1 cellular context compared by ENCODE assay signal in the genomic region with DNA sequence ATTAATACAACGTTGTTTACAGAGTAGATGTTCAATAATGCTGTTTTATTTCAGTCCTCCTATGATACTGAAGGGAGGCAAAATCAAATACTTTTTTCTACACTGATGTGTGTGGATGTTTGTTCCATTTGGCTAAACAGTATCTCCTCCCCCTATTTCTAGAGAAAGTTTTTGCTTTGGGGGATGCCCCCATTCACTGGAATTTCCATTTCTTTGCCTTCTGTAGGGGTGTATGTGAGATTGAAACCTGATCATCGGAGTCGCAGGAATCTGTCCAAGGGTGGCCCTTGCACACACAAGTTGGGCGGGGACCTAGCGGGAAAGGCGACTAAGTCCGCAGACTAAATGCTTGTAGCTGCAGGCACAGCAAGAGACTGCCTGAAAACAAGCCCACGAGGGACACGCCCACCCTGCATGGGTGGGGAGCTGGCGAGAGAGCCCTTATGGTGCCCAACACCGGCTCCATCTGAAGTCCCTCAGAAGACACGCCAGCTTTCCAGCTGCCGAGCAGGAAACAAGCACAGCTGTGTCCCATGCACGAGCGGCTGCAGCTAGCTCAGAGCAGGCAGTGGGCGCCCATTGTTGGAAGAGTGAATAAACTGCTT.
TF ChIP-seq lines count a peak whose summit lies in the region.

No MANE protein-coding gene starts in this region.

TF ChIP-seq in GM23338, 12 proteins besides CTCF, POLR2A, EP300 and RAD21 (continued from another document):
- TF ChIP-seq, protein P1, sequence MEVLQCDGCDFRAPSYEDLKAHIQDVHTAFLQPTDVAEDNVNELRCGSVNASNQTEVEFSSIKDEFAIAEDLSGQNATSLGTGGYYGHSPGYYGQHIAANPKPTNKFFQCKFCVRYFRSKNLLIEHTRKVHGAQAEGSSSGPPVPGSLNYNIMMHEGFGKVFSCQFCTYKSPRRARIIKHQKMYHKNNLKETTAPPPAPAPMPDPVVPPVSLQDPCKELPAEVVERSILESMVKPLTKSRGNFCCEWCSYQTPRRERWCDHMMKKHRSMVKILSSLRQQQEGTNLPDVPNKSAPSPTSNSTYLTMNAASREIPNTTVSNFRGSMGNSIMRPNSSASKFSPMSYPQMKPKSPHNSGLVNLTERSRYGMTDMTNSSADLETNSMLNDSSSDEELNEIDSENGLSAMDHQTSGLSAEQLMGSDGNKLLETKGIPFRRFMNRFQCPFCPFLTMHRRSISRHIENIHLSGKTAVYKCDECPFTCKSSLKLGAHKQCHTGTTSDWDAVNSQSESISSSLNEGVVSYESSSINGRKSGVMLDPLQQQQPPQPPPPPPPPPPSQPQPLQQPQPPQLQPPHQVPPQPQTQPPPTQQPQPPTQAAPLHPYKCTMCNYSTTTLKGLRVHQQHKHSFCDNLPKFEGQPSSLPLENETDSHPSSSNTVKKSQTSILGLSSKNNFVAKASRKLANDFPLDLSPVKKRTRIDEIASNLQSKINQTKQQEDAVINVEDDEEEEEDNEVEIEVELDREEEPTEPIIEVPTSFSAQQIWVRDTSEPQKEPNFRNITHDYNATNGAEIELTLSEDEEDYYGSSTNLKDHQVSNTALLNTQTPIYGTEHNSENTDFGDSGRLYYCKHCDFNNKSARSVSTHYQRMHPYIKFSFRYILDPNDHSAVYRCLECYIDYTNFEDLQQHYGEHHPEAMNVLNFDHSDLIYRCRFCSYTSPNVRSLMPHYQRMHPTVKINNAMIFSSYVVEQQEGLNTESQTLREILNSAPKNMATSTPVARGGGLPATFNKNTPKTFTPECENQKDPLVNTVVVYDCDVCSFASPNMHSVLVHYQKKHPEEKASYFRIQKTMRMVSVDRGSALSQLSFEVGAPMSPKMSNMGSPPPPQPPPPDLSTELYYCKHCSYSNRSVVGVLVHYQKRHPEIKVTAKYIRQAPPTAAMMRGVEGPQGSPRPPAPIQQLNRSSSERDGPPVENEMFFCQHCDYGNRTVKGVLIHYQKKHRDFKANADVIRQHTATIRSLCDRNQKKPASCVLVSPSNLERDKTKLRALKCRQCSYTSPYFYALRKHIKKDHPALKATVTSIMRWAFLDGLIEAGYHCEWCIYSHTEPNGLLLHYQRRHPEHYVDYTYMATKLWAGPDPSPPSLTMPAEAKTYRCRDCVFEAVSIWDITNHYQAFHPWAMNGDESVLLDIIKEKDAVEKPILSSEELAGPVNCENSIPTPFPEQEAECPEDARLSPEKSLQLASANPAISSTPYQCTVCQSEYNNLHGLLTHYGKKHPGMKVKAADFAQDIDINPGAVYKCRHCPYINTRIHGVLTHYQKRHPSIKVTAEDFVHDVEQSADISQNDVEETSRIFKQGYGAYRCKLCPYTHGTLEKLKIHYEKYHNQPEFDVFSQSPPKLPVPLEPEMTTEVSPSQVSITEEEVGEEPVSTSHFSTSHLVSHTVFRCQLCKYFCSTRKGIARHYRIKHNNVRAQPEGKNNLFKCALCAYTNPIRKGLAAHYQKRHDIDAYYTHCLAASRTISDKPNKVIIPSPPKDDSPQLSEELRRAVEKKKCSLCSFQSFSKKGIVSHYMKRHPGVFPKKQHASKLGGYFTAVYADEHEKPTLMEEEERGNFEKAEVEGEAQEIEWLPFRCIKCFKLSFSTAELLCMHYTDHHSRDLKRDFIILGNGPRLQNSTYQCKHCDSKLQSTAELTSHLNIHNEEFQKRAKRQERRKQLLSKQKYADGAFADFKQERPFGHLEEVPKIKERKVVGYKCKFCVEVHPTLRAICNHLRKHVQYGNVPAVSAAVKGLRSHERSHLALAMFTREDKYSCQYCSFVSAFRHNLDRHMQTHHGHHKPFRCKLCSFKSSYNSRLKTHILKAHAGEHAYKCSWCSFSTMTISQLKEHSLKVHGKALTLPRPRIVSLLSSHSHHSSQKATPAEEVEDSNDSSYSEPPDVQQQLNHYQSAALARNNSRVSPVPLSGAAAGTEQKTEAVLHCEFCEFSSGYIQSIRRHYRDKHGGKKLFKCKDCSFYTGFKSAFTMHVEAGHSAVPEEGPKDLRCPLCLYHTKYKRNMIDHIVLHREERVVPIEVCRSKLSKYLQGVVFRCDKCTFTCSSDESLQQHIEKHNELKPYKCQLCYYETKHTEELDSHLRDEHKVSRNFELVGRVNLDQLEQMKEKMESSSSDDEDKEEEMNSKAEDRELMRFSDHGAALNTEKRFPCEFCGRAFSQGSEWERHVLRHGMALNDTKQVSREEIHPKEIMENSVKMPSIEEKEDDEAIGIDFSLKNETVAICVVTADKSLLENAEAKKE (CRISPR knock-in tag; IDR thresholded peaks at IDR 0.05) = no peak
- TF ChIP-seq ZNF331 (CRISPR knock-in tag; IDR thresholded peaks at IDR 0.05; ENCODE audit: low read depth) = no peak
- TF ChIP-seq EZH2phosphoT487 (IDR thresholded peaks at IDR 0.05; ENCODE audit: unreplicated experiment) = no peak
- no peak for TF ChIP-seq JUNB (IDR thresholded peaks at IDR 0.05; ENCODE audit: unreplicated experiment)
- no peak for TF ChIP-seq ZNF114 (CRISPR knock-in tag; IDR thresholded peaks at IDR 0.05)
- TF ChIP-seq, protein P2, sequence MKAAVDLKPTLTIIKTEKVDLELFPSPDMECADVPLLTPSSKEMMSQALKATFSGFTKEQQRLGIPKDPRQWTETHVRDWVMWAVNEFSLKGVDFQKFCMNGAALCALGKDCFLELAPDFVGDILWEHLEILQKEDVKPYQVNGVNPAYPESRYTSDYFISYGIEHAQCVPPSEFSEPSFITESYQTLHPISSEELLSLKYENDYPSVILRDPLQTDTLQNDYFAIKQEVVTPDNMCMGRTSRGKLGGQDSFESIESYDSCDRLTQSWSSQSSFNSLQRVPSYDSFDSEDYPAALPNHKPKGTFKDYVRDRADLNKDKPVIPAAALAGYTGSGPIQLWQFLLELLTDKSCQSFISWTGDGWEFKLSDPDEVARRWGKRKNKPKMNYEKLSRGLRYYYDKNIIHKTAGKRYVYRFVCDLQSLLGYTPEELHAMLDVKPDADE (IDR thresholded peaks at IDR 0.05) = no peak
- no peak for TF ChIP-seq STAT1 (IDR thresholded peaks at IDR 0.05; ENCODE audit: unreplicated experiment)
- TF ChIP-seq, protein P3, sequence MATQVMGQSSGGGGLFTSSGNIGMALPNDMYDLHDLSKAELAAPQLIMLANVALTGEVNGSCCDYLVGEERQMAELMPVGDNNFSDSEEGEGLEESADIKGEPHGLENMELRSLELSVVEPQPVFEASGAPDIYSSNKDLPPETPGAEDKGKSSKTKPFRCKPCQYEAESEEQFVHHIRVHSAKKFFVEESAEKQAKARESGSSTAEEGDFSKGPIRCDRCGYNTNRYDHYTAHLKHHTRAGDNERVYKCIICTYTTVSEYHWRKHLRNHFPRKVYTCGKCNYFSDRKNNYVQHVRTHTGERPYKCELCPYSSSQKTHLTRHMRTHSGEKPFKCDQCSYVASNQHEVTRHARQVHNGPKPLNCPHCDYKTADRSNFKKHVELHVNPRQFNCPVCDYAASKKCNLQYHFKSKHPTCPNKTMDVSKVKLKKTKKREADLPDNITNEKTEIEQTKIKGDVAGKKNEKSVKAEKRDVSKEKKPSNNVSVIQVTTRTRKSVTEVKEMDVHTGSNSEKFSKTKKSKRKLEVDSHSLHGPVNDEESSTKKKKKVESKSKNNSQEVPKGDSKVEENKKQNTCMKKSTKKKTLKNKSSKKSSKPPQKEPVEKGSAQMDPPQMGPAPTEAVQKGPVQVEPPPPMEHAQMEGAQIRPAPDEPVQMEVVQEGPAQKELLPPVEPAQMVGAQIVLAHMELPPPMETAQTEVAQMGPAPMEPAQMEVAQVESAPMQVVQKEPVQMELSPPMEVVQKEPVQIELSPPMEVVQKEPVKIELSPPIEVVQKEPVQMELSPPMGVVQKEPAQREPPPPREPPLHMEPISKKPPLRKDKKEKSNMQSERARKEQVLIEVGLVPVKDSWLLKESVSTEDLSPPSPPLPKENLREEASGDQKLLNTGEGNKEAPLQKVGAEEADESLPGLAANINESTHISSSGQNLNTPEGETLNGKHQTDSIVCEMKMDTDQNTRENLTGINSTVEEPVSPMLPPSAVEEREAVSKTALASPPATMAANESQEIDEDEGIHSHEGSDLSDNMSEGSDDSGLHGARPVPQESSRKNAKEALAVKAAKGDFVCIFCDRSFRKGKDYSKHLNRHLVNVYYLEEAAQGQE (IDR thresholded peaks at IDR 0.05; ENCODE audit: unreplicated experiment) = no peak
